16 cellular contexts compared by ENCODE assay signal in genomic region chr17:77656054-77656453, GRCh38.
DNase-seq lines count a peak whose midpoint lies in the region; ATAC-seq and TF ChIP-seq lines count a peak whose summit lies in the region.
"Had no signal": no experiment of that assay in that cellular context is flagged by ENCODE, and none has a peak within 500 bp of the region (broad histone marks: within the 10 kb centered on the region; RNA-seq: fewer than 3 reads in every experiment).

No MANE protein-coding gene starts in this region.

- TF ChIP-seq POLR2A in spleen (IDR thresholded peaks at IDR 0.05) = no peak

- no peak overlapping the region for H2BK12ac ChIP-seq in neuronal stem cell (ENCODE audit: low read length)

- TF ChIP-seq CTCF in glutamatergic neuron (IDR thresholded peaks at IDR 0.05; ENCODE audit: partially characterized antibody, unreplicated experiment) (no peak), spleen (IDR thresholded peaks at IDR 0.05 in 8 of 11, conservative IDR thresholded peaks at IDR 0.05 in 3 of 11) (no peak)

- H2AFZ ChIP-seq in neuronal stem cell (ENCODE audit: low read length) = no peak overlapping the region
- H2AFZ ChIP-seq: GM23338 had no signal

- H2BK15ac ChIP-seq in neuronal stem cell (ENCODE audit: low read length) = no peak overlapping the region

- DNase-seq in glutamatergic neuron = no peak
- no peak for DNase-seq in neuronal stem cell (ENCODE audit: low spot score)
- DNase-seq in spleen = peak; percentile 32
- DNase-seq in NCI-H1694 (lab: John Stamatoyannopoulos, UW) = no peak
- DNase-seq in NCI-H526 (lab: John Stamatoyannopoulos, UW) = no peak
- DNase-seq: C1 segment of cervical spinal cord; Calu3; CD4-positive, alpha-beta memory T cell; COR-L47; DMS53; DMS79 treated with DMSO at 0.1 percent for 48 hours; GF-D8; HFFc6 had no signal

- no peak for ATAC-seq in HG03175 (IDR thresholded peaks at IDR 0.05; ENCODE audit: unreplicated experiment)
- ATAC-seq: GM23338 had no signal

- no peak overlapping the region for H3K14ac ChIP-seq in neuronal stem cell (ENCODE audit: low read length)

- no peak overlapping the region for H3K4me3 ChIP-seq in neuronal stem cell (ENCODE audit: low read length in 2 of 2)
- H3K4me3 ChIP-seq in spleen = no peak overlapping the region
- H3K4me3 ChIP-seq: GM23338, HAP-1 had no signal

- H3K27ac ChIP-seq in neuronal stem cell (replicated peaks; ENCODE audit: low read length) (no peak overlapping the region), spleen (no peak overlapping the region)

- H3K4me2 ChIP-seq in neuronal stem cell (ENCODE audit: insufficient read depth, low read length, poor library complexity, severe bottlenecking) = no peak overlapping the region
- H3K4me2 ChIP-seq: GM23338 had no signal

- no peak overlapping the region for H3K4ac ChIP-seq in neuronal stem cell (ENCODE audit: low read length)

- no peak overlapping the region for H2BK5ac ChIP-seq in neuronal stem cell (ENCODE audit: low read length)

- H3K4me1 ChIP-seq in neuronal stem cell (ENCODE audit: control insufficient read depth in 2 of 2, insufficient read depth in 1 of 2, low read depth in 1 of 2, low read length in 2 of 2) = no peaks in the 10 kb centered on the region
- H3K4me1 ChIP-seq in spleen = no peaks in the 10 kb centered on the region
- H3K4me1 ChIP-seq: HAP-1 had no signal

- H3K9me3 Mint-ChIP-seq in glutamatergic neuron (ENCODE audit: unreplicated experiment) = peaks cover 12% of the 10 kb centered on the region

- no peaks in the 10 kb centered on the region for H3K27me3 ChIP-seq in neuronal stem cell (ENCODE audit: control insufficient read depth in 3 of 3, insufficient read depth in 3 of 3, low read depth in 1 of 3, low read length in 3 of 3)
- peaks cover 0 to 49% (median 11%) of the 10 kb centered on the region in 7 donors for H3K27me3 ChIP-seq in spleen (replicated peaks in 1 of 7)

- H4K91ac ChIP-seq in neuronal stem cell (ENCODE audit: low read depth, low read length, poor library complexity) = no peak overlapping the region

- H3K36me3 ChIP-seq in neuronal stem cell (replicated peaks in 1 of 2; ENCODE audit: control insufficient read depth in 2 of 2, insufficient read depth in 2 of 2, low read length in 2 of 2) = no peaks in the 10 kb centered on the region
- no peaks in the 10 kb centered on the region for H3K36me3 ChIP-seq in spleen
- H3K36me3 ChIP-seq: HAP-1 had no signal

- H3K27me3 Mint-ChIP-seq in glutamatergic neuron (ENCODE audit: unreplicated experiment) = peaks cover 9% of the 10 kb centered on the region

- peaks cover 14% of the 10 kb centered on the region for H3K36me3 Mint-ChIP-seq in glutamatergic neuron (ENCODE audit: unreplicated experiment)
- H3K36me3 Mint-ChIP-seq: CD4-positive, alpha-beta memory T cell had no signal

- H2BK120ac ChIP-seq in neuronal stem cell (ENCODE audit: low read depth, low read length) = no peak overlapping the region

- no peak overlapping the region for H3K18ac ChIP-seq in neuronal stem cell (ENCODE audit: low read length)

- H3K23ac ChIP-seq in neuronal stem cell (ENCODE audit: low read depth, low read length, poor library complexity) = no peak overlapping the region

- H3K4me3 Mint-ChIP-seq in glutamatergic neuron (ENCODE audit: unreplicated experiment) = no peak overlapping the region
- H3K4me3 Mint-ChIP-seq: CD4-positive, alpha-beta memory T cell; GM23338; HFFc6 had no signal

- peaks cover 20% of the 10 kb centered on the region for H3K4me1 Mint-ChIP-seq in glutamatergic neuron (ENCODE audit: low read depth, unreplicated experiment)
- H3K4me1 Mint-ChIP-seq: CD4-positive, alpha-beta memory T cell had no signal

- H3K9me3 ChIP-seq in neuronal stem cell (replicated peaks in 1 of 2; ENCODE audit: control insufficient read depth in 2 of 2, insufficient read depth in 1 of 2, low read depth in 1 of 2, low read length in 2 of 2) (peaks cover 0 to 2% of the 10 kb centered on the region in 2 donors), spleen (peaks cover 0 to 16% (median 7%) of the 10 kb centered on the region in 8 donors)
- H3K9me3 ChIP-seq: HAP-1 had no signal

- no peaks in the 10 kb centered on the region for H3K79me1 ChIP-seq in neuronal stem cell (ENCODE audit: low read depth, low read length)

- H3K27ac Mint-ChIP-seq in glutamatergic neuron (ENCODE audit: unreplicated experiment) = peak overlapping the region; percentile 48
- H3K27ac Mint-ChIP-seq: GM23338, HFFc6 had no signal

- H3K9ac ChIP-seq in neuronal stem cell (ENCODE audit: low read depth, low read length, poor library complexity) = no peak overlapping the region

- peak overlapping the region; percentile 47 for H2AK5ac ChIP-seq in neuronal stem cell (ENCODE audit: low read depth, low read length)

- intact Hi-C loops in spleen (cut with DNase I; ENCODE audit: low total_unique reads) = no loop called here

- WGBS in neuronal stem cell (ENCODE audit: extremely low coverage in 2 of 2, insufficient read length in 2 of 2, insufficient replicate concordance in 1 of 2), 2 donors = no CpG with 5 or more reads among the region's 9 CpGs
- WGBS in spleen, 5 donors = 78 to 87% (median 83%) methylated on average over 9 of the region's 9 CpGs

- no peak overlapping the region for H4K8ac ChIP-seq in neuronal stem cell (ENCODE audit: low read depth, low read length)
